Comparison of ENCODE assay signal across 8 cellular contexts in the genomic region with DNA sequence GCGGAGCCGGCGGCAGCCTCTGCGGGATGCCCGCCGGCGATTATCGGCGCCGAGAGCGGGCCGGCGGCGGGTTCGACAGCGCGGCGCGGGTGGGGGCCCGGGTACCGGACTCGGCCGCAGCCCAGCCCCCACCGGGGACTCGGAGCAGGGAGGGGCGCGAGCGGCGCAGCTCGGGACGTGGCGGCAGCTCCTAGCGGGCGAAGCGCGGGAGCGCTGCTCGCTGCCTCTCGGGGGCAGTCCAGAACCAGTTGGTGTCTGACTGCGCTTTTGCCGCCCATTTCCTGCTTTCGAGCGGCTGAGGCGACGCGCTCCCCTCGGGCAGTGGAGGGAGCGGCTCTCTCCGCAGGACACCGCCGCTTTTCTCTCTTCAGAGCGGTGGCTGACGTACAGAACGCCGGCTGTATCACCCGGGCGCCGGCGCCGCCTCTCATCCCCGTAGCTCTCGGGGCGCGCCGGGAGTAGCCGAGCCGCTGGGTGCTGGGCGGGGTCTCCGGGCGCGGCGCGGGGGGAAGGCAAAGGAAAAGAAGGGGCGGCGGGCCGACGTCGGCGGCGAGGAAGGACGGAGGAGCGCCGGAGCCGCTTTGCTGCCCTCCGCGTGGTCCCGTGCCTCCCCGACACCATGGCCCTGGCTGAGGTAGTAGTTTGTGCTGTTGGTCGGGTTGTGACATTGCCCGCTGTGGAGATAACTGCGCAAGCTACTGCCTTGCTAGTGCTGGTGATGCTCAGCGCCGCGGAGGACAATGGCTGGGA.
DNase-seq lines count a peak whose midpoint lies in the region; ATAC-seq and TF ChIP-seq lines count a peak whose summit lies in the region.

No MANE protein-coding gene starts in this region.

- WGBS in ovary, 3 donors = 0% methylated on average over 72 to 94 of the region's 94 CpGs
- 0% methylated on average over 12 to 22 of the region's 94 CpGs for WGBS in thyroid gland, 2 donors

- intact Hi-C loops in head of caudate nucleus (cut with DNase I) (loop anchor here (5.0 to 10.0 kb wide), 3 partner anchors 114 to 332 kb away; partner anchors contain the start of gene PPM1H), ovary (cut with DNase I) (loop anchor here in 3 of 4 donors (5.0 to 10.0 kb wide), 2 partner anchors 192 to 194 kb away; no protein-coding TSS in a partner anchor), thyroid gland (cut with DNase I) (loop anchor here (5.0 kb wide), 1 partner anchor 189 kb away; no protein-coding TSS in a partner anchor)

- TF ChIP-seq CTCF in ovary (IDR thresholded peaks at IDR 0.05) (peak; percentile 29 to 81 (median 64)), thyroid gland (IDR thresholded peaks at IDR 0.05) (peak; percentile 18 to 76 (median 50))

- no peaks in the 10 kb centered on the region for H3K9me3 Mint-ChIP-seq in activated naive CD4-positive, alpha-beta T cell treated with anti-CD3 and anti-CD28 coated beads, Interleukin-2, amount 50 U/mL, for 72 hours

- DNase-seq in GM04504 (ENCODE audit: low read depth) = peak; percentile 75
- DNase-seq in H7 = peak; percentile 85
- peak; percentile 89 for DNase-seq in LoVo (ENCODE audit: low spot score)
- DNase-seq in SK-MEL-5 (ENCODE audit: low read depth, low spot score) = peak; percentile 92
- DNase-seq in activated naive CD4-positive, alpha-beta T cell treated with anti-CD3 and anti-CD28 coated beads, Interleukin-2, amount 50 U/mL, for 72 hours (ENCODE audit: low spot score in 2 of 2) = peak; percentile 76 to 82
- DNase-seq in head of caudate nucleus = peak; percentile 67 to 95 (median 91)
- peak; percentile 86 to 91 (median 90) for DNase-seq in ovary
- peak; percentile 84 to 86 for DNase-seq in thyroid gland

- no peak for TF ChIP-seq EP300 in ovary (IDR thresholded peaks at IDR 0.05)

- no peaks in the 10 kb centered on the region for H3K36me3 ChIP-seq in H7 (replicated peaks; ENCODE audit: control insufficient read depth, insufficient read depth, low read length)
- no peaks in the 10 kb centered on the region for H3K36me3 ChIP-seq in ovary
- no peaks in the 10 kb centered on the region for H3K36me3 ChIP-seq in thyroid gland

- H3K27ac Mint-ChIP-seq in activated naive CD4-positive, alpha-beta T cell treated with anti-CD3 and anti-CD28 coated beads, Interleukin-2, amount 50 U/mL, for 72 hours = peak overlapping the region; percentile 99

- peak overlapping the region; percentile 98 to 100 for H3K27ac ChIP-seq in ovary
- peak overlapping the region; percentile 99 to 100 (median 99) for H3K27ac ChIP-seq in thyroid gland

- no peaks in the 10 kb centered on the region for H3K27me3 ChIP-seq in H7 (ENCODE audit: control insufficient read depth, insufficient read depth, low read length)
- no peaks in the 10 kb centered on the region for H3K27me3 ChIP-seq in ovary
- no peaks in the 10 kb centered on the region for H3K27me3 ChIP-seq in thyroid gland

- H3K4me3 ChIP-seq in H7 (ENCODE audit: insufficient read depth, low read depth, low read length) (peak overlapping the region; percentile 84), ovary (peak overlapping the region; percentile 54), thyroid gland (replicated peaks in 1 of 3) (peak overlapping the region; percentile 30 to 91 (median 85))

- peak; percentile 76 to 80 for ATAC-seq in activated naive CD4-positive, alpha-beta T cell treated with anti-CD3 and anti-CD28 coated beads, Interleukin-2, amount 50 U/mL, for 72 hours

- peaks cover 1% of the 10 kb centered on the region for H3K4me1 ChIP-seq in ovary (ENCODE audit: insufficient read depth)
- H3K4me1 ChIP-seq in thyroid gland = peaks cover 16 to 29% of the 10 kb centered on the region in 2 donors

- in situ Hi-C loops in SK-MEL-5 (cut with HindIII; ENCODE audit: low pct_unique_long_range_greater_than_20kb, low sequenced_read_pairs) = loop anchor here (25.0 kb wide), 1 partner anchor 184 kb away; no protein-coding TSS in a partner anchor

- H3K9me3 ChIP-seq in ovary (no peaks in the 10 kb centered on the region), thyroid gland (no peaks in the 10 kb centered on the region)

- peaks cover 0 to 12% of the 10 kb centered on the region in 2 donors for H3K36me3 Mint-ChIP-seq in activated naive CD4-positive, alpha-beta T cell treated with anti-CD3 and anti-CD28 coated beads, Interleukin-2, amount 50 U/mL, for 72 hours

- TF ChIP-seq POLR2A in ovary (IDR thresholded peaks at IDR 0.05) = peak; percentile 1
- peak; percentile 41 to 89 for TF ChIP-seq POLR2A in thyroid gland (IDR thresholded peaks at IDR 0.05)

Comparison
In these comparisons a context has a peak if more than half of its experiments do, and no peak if none do; other contexts are left out.
1. Peak in every context shown above with its lines: DNase-seq, ATAC-seq, H3K4me3 ChIP-seq and H3K27ac ChIP-seq.